In genomic region chr11:123206055-123206454, GRCh38 we compare ENCODE assay signal across 6 cellular contexts. TPM values are rescaled to one million over a fixed set of nuclear protein-coding genes. Genes with fewer than 3 reads are reported as not detected.
DNase-seq lines count a peak whose midpoint lies in the region; TF ChIP-seq lines count a peak whose summit lies in the region.
"Not testable (repeated sequence)": the region's sequence is repeated elsewhere in the genome, so short reads cannot be mapped to it uniquely, and the experiment has no call there.

No MANE protein-coding gene starts in this region.

- TF ChIP-seq POLR2A in esophagus muscularis mucosa (IDR thresholded peaks at IDR 0.05; ENCODE audit: low read depth) = not testable (repeated sequence)
- TF ChIP-seq POLR2A in testis (IDR thresholded peaks at IDR 0.05) = peak; percentile 1

- H2AK5ac ChIP-seq in mesenchymal stem cell (ENCODE audit: low read length, severe bottlenecking) = not testable (repeated sequence)

- CTCF ChIA-PET in SK-N-SH (lab: Yijun Ruan, JAX) = interaction anchor here (1.0 to 1.7 kb wide), 5 partner anchors 28 to 103 kb away, joined by 3 to 9 read pairs (median 3); no protein-coding TSS in a partner anchor

- H3F3A ChIP-seq in SK-N-SH (replicated peaks; ENCODE audit: insufficient read depth) = not testable (repeated sequence)

- WGBS in SK-N-SH (ENCODE audit: low lambda C conversion rate) = 90% methylated on average over 7 of the region's 7 CpGs
- 83% methylated on average over 7 of the region's 7 CpGs for WGBS in esophagus muscularis mucosa
- WGBS in mesenchymal stem cell = 100% methylated on average over 4 of the region's 7 CpGs
- WGBS in testis, 2 donors = 75 to 83% methylated on average over 7 of the region's 7 CpGs

- not testable (repeated sequence) for H3K36me3 ChIP-seq in SK-N-SH (replicated peaks in 1 of 2; ENCODE audit: control insufficient read depth in 1 of 2, insufficient read depth in 2 of 2, low read length in 1 of 2); esophagus muscularis mucosa; mesenchymal stem cell (ENCODE audit: control insufficient read depth in 1 of 2, insufficient read depth in 2 of 2, low read depth in 1 of 2, low read length in 2 of 2); muscle layer of duodenum (ENCODE audit: control insufficient read depth in 1 of 2, insufficient read depth in 2 of 2, low read length in 2 of 2); rectal smooth muscle tissue (ENCODE audit: control insufficient read depth, insufficient read depth, low read length); testis (ENCODE audit: low read depth, missing control alignments)

- not testable (repeated sequence) for H3K4me2 ChIP-seq in SK-N-SH; mesenchymal stem cell (ENCODE audit: low read length, poor library complexity, severe bottlenecking)

- POLR2A ChIA-PET in SK-N-SH (lab: Yijun Ruan, JAX) = not testable (repeated sequence)

- H3K79me1 ChIP-seq in mesenchymal stem cell (replicated peaks; ENCODE audit: low read length, poor library complexity, severe bottlenecking) = not testable (repeated sequence)

- DNase-seq in SK-N-SH; esophagus muscularis mucosa (ENCODE audit: extremely low spot score); mesenchymal stem cell; testis: not testable (repeated sequence)

- H3K14ac ChIP-seq in mesenchymal stem cell (ENCODE audit: low read length in 2 of 2) = not testable (repeated sequence)

- H3K18ac ChIP-seq in mesenchymal stem cell (ENCODE audit: low read depth in 1 of 2, low read length in 2 of 2) = not testable (repeated sequence)

- not testable (repeated sequence) for H4K91ac ChIP-seq in mesenchymal stem cell (ENCODE audit: low read length)

- H2BK5ac ChIP-seq in mesenchymal stem cell (ENCODE audit: low read depth, low read length, poor library complexity, severe bottlenecking) = not testable (repeated sequence)

- H2AFZ ChIP-seq in SK-N-SH (ENCODE audit: low read depth); mesenchymal stem cell (ENCODE audit: low read depth, low read length): not testable (repeated sequence)

- TF ChIP-seq CTCF in SK-N-SH (IDR thresholded peaks at IDR 0.05); esophagus muscularis mucosa (IDR thresholded peaks at IDR 0.05); testis (IDR thresholded peaks at IDR 0.05): not testable (repeated sequence)

- not testable (repeated sequence) for H3K79me2 ChIP-seq in SK-N-SH (ENCODE audit: insufficient read depth)

- not testable (repeated sequence) for TF ChIP-seq EP300 in SK-N-SH (IDR thresholded peaks at IDR 0.05; ENCODE audit: borderline replicate concordance in 1 of 2, low read depth in 1 of 2, low read length in 1 of 2); esophagus muscularis mucosa (IDR thresholded peaks at IDR 0.05)

- TF ChIP-seq RAD21 in SK-N-SH (IDR thresholded peaks at IDR 0.05; ENCODE audit: low read length) = not testable (repeated sequence)

- H3K27ac ChIP-seq in SK-N-SH (ENCODE audit: low read depth in 2 of 2, low read length in 1 of 2) (peak overlapping the region; percentile 7 to 15; a peak in 2 of 4 replicates), esophagus muscularis mucosa (replicated peaks in 1 of 4) (peak overlapping the region; percentile 76 to 88 (median 82)), muscle layer of duodenum (ENCODE audit: low read length) (peak overlapping the region; percentile 74), rectal smooth muscle tissue (ENCODE audit: low read depth, low read length) (peak overlapping the region; percentile 76), testis (peak overlapping the region in 1 of 2 donors; percentile 2)
- H3K27ac ChIP-seq in mesenchymal stem cell (ENCODE audit: low read length, poor library complexity, severe bottlenecking) = not testable (repeated sequence)

- H2BK120ac ChIP-seq in mesenchymal stem cell (ENCODE audit: low read depth, low read length) = not testable (repeated sequence)

- H2BK15ac ChIP-seq in mesenchymal stem cell (ENCODE audit: low read depth, poor library complexity, severe bottlenecking) = peak overlapping the region; percentile 18

- not testable (repeated sequence) for H3K27me3 ChIP-seq in SK-N-SH (ENCODE audit: insufficient read depth); esophagus muscularis mucosa; mesenchymal stem cell (ENCODE audit: control insufficient read depth in 1 of 2, insufficient read depth in 1 of 2, low read length in 2 of 2); muscle layer of duodenum (ENCODE audit: low read depth, low read length); rectal smooth muscle tissue (ENCODE audit: control insufficient read depth, insufficient read depth, low read length); testis

- not testable (repeated sequence) for H3K4me3 ChIP-seq in SK-N-SH (ENCODE audit: low read depth in 2 of 2, low read length in 1 of 2); esophagus muscularis mucosa; mesenchymal stem cell (ENCODE audit: insufficient read depth in 1 of 2, low read depth in 1 of 2, low read length in 2 of 2); muscle layer of duodenum (ENCODE audit: low read depth in 1 of 2, low read length in 2 of 2); rectal smooth muscle tissue (ENCODE audit: low read length); testis

- H3K9ac ChIP-seq in SK-N-SH; rectal smooth muscle tissue (ENCODE audit: low read length): not testable (repeated sequence)
- H3K9ac ChIP-seq in mesenchymal stem cell (ENCODE audit: low read length) = peak overlapping the region; percentile 28

- not testable (repeated sequence) for H4K8ac ChIP-seq in mesenchymal stem cell (ENCODE audit: low read length)

- H3K4ac ChIP-seq in mesenchymal stem cell (ENCODE audit: low read depth in 1 of 2, low read length in 2 of 2) = not testable (repeated sequence)

- intact Hi-C loops in esophagus muscularis mucosa (cut with DNase I); testis (cut with DNase I; ENCODE audit: low total_unique reads): not testable (repeated sequence)

- H3K9me2 ChIP-seq in SK-N-SH = not testable (repeated sequence)

- peaks cover 26 to 37% of the 10 kb centered on the region in 2 experiments for H3K4me1 ChIP-seq in SK-N-SH (ENCODE audit: control insufficient read depth in 1 of 2, insufficient read depth in 2 of 2, low read depth in 1 of 2, low read length in 1 of 2)
- H3K4me1 ChIP-seq in esophagus muscularis mucosa = peaks cover 0 to 87% (median 81%) of the 10 kb centered on the region in 4 donors
- H3K4me1 ChIP-seq in mesenchymal stem cell (ENCODE audit: control insufficient read depth, insufficient read depth, low read depth, low read length); testis: not testable (repeated sequence)
- H3K4me1 ChIP-seq in muscle layer of duodenum (ENCODE audit: control insufficient read depth in 1 of 2, insufficient read depth in 2 of 2, low read length in 2 of 2) = peaks cover 0 to 32% of the 10 kb centered on the region in 2 donors
- peaks cover 52% of the 10 kb centered on the region for H3K4me1 ChIP-seq in rectal smooth muscle tissue (ENCODE audit: control insufficient read depth, insufficient read depth, low read length)

- not testable (repeated sequence) for H3K9me3 ChIP-seq in SK-N-SH; esophagus muscularis mucosa; mesenchymal stem cell (ENCODE audit: control insufficient read depth, low read length); muscle layer of duodenum (ENCODE audit: control insufficient read depth in 1 of 2, low read length in 2 of 2); testis

- not testable (repeated sequence) for H3K23ac ChIP-seq in mesenchymal stem cell (ENCODE audit: low read length in 2 of 2)

- H2BK12ac ChIP-seq in mesenchymal stem cell (ENCODE audit: low read length in 2 of 2) = not testable (repeated sequence)

- H4K20me1 ChIP-seq in SK-N-SH (ENCODE audit: insufficient read depth) = not testable (repeated sequence)

RNA-seq across cellular contexts. Expression of gene CLMP, which starts 11.0 kb away (rescaled TPM):
- polyA plus RNA-seq in SK-N-SH (2012; rRNA removed) (61.9 and 85.1 TPM in 2 replicates), testis (ENCODE audit: insufficient read depth, low read depth, low replicate concordance) (6.5 TPM)
- polyA plus RNA-seq in SK-N-SH (2012; cell fraction: cytosol; rRNA removed) = 62.2 and 80.3 TPM in 2 replicates
- polyA plus RNA-seq in SK-N-SH (2012; cell fraction: nucleus; rRNA removed) = 63.2 and 66.2 TPM in 2 replicates
- total RNA-seq in esophagus muscularis mucosa (100 to 1,000 TPM; 169 to 215 (median 197) TPM), testis (1 to 10 TPM; 6.0 to 6.3 TPM)
- polyA plus RNA-seq in mesenchymal stem cell (2013, experiment 1 of 2) = 46.5 TPM
- polyA plus RNA-seq in mesenchymal stem cell (2013, experiment 2 of 2) = 48.1 TPM

Comparison
In these comparisons a context has a peak if more than half of its experiments do, and no peak if none do; other contexts are left out.
1. RNA of gene CLMP, which starts 11.0 kb away (total RNA-seq): 169 to 215 TPM in esophagus muscularis mucosa; 6.0 to 6.3 TPM in testis; every median in the first group is over 10 times any median in the second.